Comparison of ENCODE assay signal across 2 cellular contexts in the genomic region with DNA sequence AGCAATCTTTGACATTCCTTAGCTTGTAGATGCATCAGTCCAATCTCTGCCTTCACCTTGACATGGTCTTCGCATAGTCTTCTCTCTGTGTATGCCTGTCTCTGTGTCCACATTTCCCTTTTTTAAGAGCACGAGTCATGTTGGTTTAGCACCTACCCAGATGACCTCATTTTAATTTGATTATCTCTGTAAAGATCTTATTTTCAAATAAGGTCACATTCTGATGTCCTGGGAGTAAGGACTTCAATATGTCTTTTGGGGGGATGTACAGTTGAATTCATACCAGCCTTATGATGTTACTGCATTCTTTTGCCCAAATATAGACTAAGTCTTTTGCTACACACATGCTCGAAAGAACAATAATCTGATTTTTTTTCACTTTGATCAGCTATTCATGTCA.
A peak's percentile ranks its signal among the peaks of the same experiment; 100 is the strongest.
TF ChIP-seq lines count a peak whose summit lies in the region.

No MANE protein-coding gene starts in this region.

TF ChIP-seq in A549, 52 proteins besides CTCF, POLR2A, EP300 and RAD21:
- TF ChIP-seq MAFK (IDR thresholded peaks at IDR 0.05; ENCODE audit: partially characterized antibody), result no peak
- TF ChIP-seq HDAC2 (IDR thresholded peaks at IDR 0.05), result no peak
- peak; percentile 34; the same call in 1 of the 2 replicates for TF ChIP-seq GATA3 (IDR thresholded peaks at IDR 0.05; ENCODE audit: borderline replicate concordance)
- TF ChIP-seq JUNB (IDR thresholded peaks at IDR 0.05), result no peak
- no peak for TF ChIP-seq RNF2 (IDR thresholded peaks at IDR 0.05; ENCODE audit: borderline replicate concordance, low read depth)
- no peak for TF ChIP-seq EHF (CRISPR knock-in tag; IDR thresholded peaks at IDR 0.05)

TF ChIP-seq in endothelial cell of umbilical vein, 7 proteins besides CTCF, POLR2A, EP300 and RAD21:
- TF ChIP-seq EZH2 (IDR thresholded peaks at IDR 0.05; ENCODE audit: borderline replicate concordance, low read depth, low read length, severe bottlenecking) (no peak), MYC (IDR thresholded peaks at IDR 0.05; ENCODE audit: low read depth, low read length) (no peak), GATA2 (IDR thresholded peaks at IDR 0.05; ENCODE audit: insufficient read depth, insufficient read length, low read depth, low read length) (no peak), POLR2AphosphoS5 (IDR thresholded peaks at IDR 0.05; ENCODE audit: insufficient read depth, low read depth, low read length) (no peak), FOS (IDR thresholded peaks at IDR 0.05; ENCODE audit: borderline replicate concordance, insufficient read depth, low read length) (no peak), JUN (IDR thresholded peaks at IDR 0.05; ENCODE audit: borderline replicate concordance, insufficient read depth, insufficient read length, low read depth) (no peak)
- TF ChIP-seq, protein P1, sequence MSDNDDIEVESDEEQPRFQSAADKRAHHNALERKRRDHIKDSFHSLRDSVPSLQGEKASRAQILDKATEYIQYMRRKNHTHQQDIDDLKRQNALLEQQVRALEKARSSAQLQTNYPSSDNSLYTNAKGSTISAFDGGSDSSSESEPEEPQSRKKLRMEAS (IDR thresholded peaks at IDR 0.05; ENCODE audit: insufficient read depth, insufficient read length), result no peak
